In the genomic region with DNA sequence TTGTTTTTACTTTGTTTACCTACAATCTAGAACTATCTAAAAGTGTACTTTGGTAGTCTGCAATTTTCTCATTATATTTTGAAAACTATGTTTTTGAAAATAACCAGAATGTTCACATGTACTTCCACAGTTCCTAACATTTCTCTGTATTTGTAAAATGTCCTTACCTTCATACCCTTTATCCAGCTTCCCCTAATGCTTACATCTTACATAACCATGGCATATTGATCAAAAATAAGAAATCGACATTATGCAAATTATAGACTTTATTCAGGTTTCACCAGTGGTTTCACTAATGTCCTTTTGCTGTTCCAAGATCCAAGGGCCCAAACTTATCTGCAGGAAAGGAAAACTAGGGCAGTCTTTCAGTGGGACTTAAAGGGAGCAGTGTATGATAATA, we compare ENCODE assay signal across 7 cellular contexts.
"Had no signal": no experiment of that assay in that cellular context is flagged by ENCODE, and none has a peak within 500 bp of the region (broad histone marks: within the 10 kb centered on the region; RNA-seq: fewer than 3 reads in every experiment).

No MANE protein-coding gene starts in this region.

- ATAC-seq: GM12878 had no signal

- DNase-seq: GDM1, GF-D8 had no signal

- FAIRE-seq: G401.6, GM12878, GM12891, GM12892, GM19239 had no signal

- H3K4me3 ChIP-seq: GM12878 had no signal
